12 cellular contexts compared by ENCODE assay signal in genomic region chr2:68646303-68646702, GRCh38. TPM values are rescaled to one million over a fixed set of nuclear protein-coding genes. Genes with fewer than 3 reads are reported as not detected.
DNase-seq lines count a peak whose midpoint lies in the region; ATAC-seq and TF ChIP-seq lines count a peak whose summit lies in the region.
"Had no signal": no experiment of that assay in that cellular context is flagged by ENCODE, and none has a peak within 500 bp of the region (broad histone marks: within the 10 kb centered on the region; RNA-seq: fewer than 3 reads in every experiment).

No MANE protein-coding gene starts in this region.

- dilution Hi-C loops in IMR-90 (cut with HindIII; ENCODE audit: low sequenced_read_pairs, unreplicated experiment), result no loop called here

- peaks cover 6% of the 10 kb centered on the region for H3K9me3 ChIP-seq in IMR-90 (ENCODE audit: control insufficient read depth, insufficient read depth, low read length)

- H3K4ac ChIP-seq in IMR-90 (ENCODE audit: low read depth, low read length), result no peak overlapping the region

- H2BK20ac ChIP-seq in IMR-90 (ENCODE audit: low read depth, low read length), result no peak overlapping the region

- POLR2A ChIA-PET in IMR-90 (lab: Charles Lee; ENCODE audit: unreplicated experiment), result no interaction called here

- no peak overlapping the region for H4K5ac ChIP-seq in IMR-90 (ENCODE audit: low read depth, low read length)

- no peak overlapping the region for H2BK5ac ChIP-seq in IMR-90 (ENCODE audit: low read depth, low read length, poor library complexity, severe bottlenecking)

- no peak for TF ChIP-seq RAD21 in IMR-90 (IDR thresholded peaks at IDR 0.05; ENCODE audit: low read length)

- intact Hi-C loops in IMR-90 (cut with micrococcal nuclease) (no loop called here), left ventricle myocardium superior (cut with micrococcal nuclease) (no loop called here)

- H3K36me3 ChIP-seq in IMR-90 (ENCODE audit: control insufficient read depth, insufficient read depth, low read length), result no peaks in the 10 kb centered on the region
- H3K36me3 ChIP-seq: stomach had no signal

- H4K8ac ChIP-seq in IMR-90 (ENCODE audit: low read depth in 2 of 2, low read length in 2 of 2), result no peak overlapping the region

- ATAC-seq in IMR-90 (ENCODE audit: low read depth) (no peak), left ventricle myocardium superior (no peak)

- DNase-seq in DMS114 treated with DMSO at 0.1 percent for 48 hours (lab: John Stamatoyannopoulos, UW; ENCODE audit: unreplicated experiment) (peak; percentile 8), IMR-90 (no peak), SK-MEL-5 (ENCODE audit: low read depth, low spot score) (peak; percentile 48), fibroblast of villous mesenchyme (ENCODE audit: low read depth) (no peak), AG08395 (ENCODE audit: low spot score) (no peak), left ventricle myocardium superior (no peak)
- DNase-seq in effector CD8-positive, alpha-beta T cell (lab: John Stamatoyannopoulos, UW), result no peak
- DNase-seq: activated CD4-positive, alpha-beta T cell treated with anti-CD3 and anti-CD28 coated beads, Interleukin-2, amount 10 ng/mL, durations not matched to agents 7 days and 5 days; stimulated activated CD4-positive, alpha-beta T cell treated with anti-CD3 and anti-CD28 coated beads, Interleukin-4, amount 100 ng/mL, for 4 hours; stomach had no signal

- H3K18ac ChIP-seq in IMR-90 (ENCODE audit: low read depth, low read length), result no peak overlapping the region

- in situ Hi-C loops in IMR-90 (cut with MboI; ENCODE audit: low sequenced_read_pairs), result no loop called here
- in situ Hi-C loops in SK-MEL-5 (cut with HindIII; ENCODE audit: low pct_unique_long_range_greater_than_20kb, low sequenced_read_pairs), result no loop called here

- H3K9me1 ChIP-seq in IMR-90 (ENCODE audit: insufficient read depth, low read length), result no peaks in the 10 kb centered on the region

- H4K91ac ChIP-seq in IMR-90 (ENCODE audit: insufficient read depth, low read depth, low read length), result no peak overlapping the region

- no peak overlapping the region for H2AK9ac ChIP-seq in IMR-90 (replicated peaks; ENCODE audit: low read depth, low read length, poor library complexity)

- H3K4me3 ChIP-seq in IMR-90 (ENCODE audit: insufficient read depth, low read depth, low read length) (no peak overlapping the region), fibroblast of villous mesenchyme (ENCODE audit: low read depth, low read length) (no peak overlapping the region)
- H3K4me3 ChIP-seq: stomach had no signal

- H2BK120ac ChIP-seq in IMR-90 (ENCODE audit: low read depth, low read length), result no peak overlapping the region

- no peak overlapping the region for H3K4me2 ChIP-seq in IMR-90 (ENCODE audit: low read depth, low read length)
- H3K4me2 ChIP-seq: KMS-11 had no signal

- H3K4me1 ChIP-seq in IMR-90 (ENCODE audit: control insufficient read depth, insufficient read depth, low read length), result peaks cover 4% of the 10 kb centered on the region

- H3K27me3 ChIP-seq in IMR-90 (ENCODE audit: control insufficient read depth, insufficient read depth, low read length), result peaks cover 85% of the 10 kb centered on the region

- TF ChIP-seq POLR2A in IMR-90 (IDR thresholded peaks at IDR 0.05; ENCODE audit: low read depth, low read length), result no peak

- no peak overlapping the region for H3K56ac ChIP-seq in IMR-90 (ENCODE audit: extremely low read depth, insufficient read depth, low read length)

- H2AK5ac ChIP-seq in IMR-90 (ENCODE audit: low read depth, low read length), result no peak overlapping the region

- H3K23ac ChIP-seq in IMR-90 (ENCODE audit: low read depth, low read length), result no peak overlapping the region

- no peak overlapping the region for H2BK15ac ChIP-seq in IMR-90 (ENCODE audit: low read depth, low read length)

- no peak overlapping the region for H2AFZ ChIP-seq in IMR-90 (replicated peaks; ENCODE audit: low read length, poor library complexity)

- WGBS in IMR-90 (ENCODE audit: extremely low coverage in 2 of 2, insufficient read length in 1 of 2), 2 experiments, result no CpG with 5 or more reads among the region's 3 CpGs

- no peak overlapping the region for H3K14ac ChIP-seq in IMR-90 (replicated peaks; ENCODE audit: low read depth, low read length)

- no peaks in the 10 kb centered on the region for H4K20me1 ChIP-seq in IMR-90 (ENCODE audit: insufficient read depth, low read length)

- no TSS peak for BruUV-seq in IMR-90 (replicated peaks; lab: Mats Ljungman, UMichigan)

- no peak overlapping the region for H3K9ac ChIP-seq in IMR-90 (ENCODE audit: low read depth, low read length)
- H3K9ac ChIP-seq: KMS-11 had no signal

- no peaks in the 10 kb centered on the region for H3K79me1 ChIP-seq in IMR-90 (ENCODE audit: low read depth in 1 of 2, low read length in 2 of 2)

- H3K27ac ChIP-seq in IMR-90 (ENCODE audit: insufficient read depth, low read length), result no peak overlapping the region
- H3K27ac ChIP-seq: KMS-11, stomach had no signal

- CTCF ChIA-PET in IMR-90 (lab: Yijun Ruan, JAX), result no interaction called here

- 0 out of 2 replicates have a peak, but pooled peaks have one; percentile 21 for TF ChIP-seq CTCF in IMR-90 (conservative IDR thresholded peaks at IDR 0.05; ENCODE audit: low read depth, low read length)
- TF ChIP-seq CTCF in fibroblast of villous mesenchyme (IDR thresholded peaks at IDR 0.05; ENCODE audit: insufficient read depth, low read depth, low read length), result peak; percentile 11

TF ChIP-seq in IMR-90, 13 proteins besides CTCF, POLR2A, EP300 and RAD21:
- TF ChIP-seq USF2 (IDR thresholded peaks at IDR 0.05; ENCODE audit: low read depth, low read length) (no peak), SMC3 (IDR thresholded peaks at IDR 0.05; ENCODE audit: low read depth, low read length) (no peak), FOS (IDR thresholded peaks at IDR 0.05; ENCODE audit: low read depth, low read length) (no peak), BHLHE40 (IDR thresholded peaks at IDR 0.05; ENCODE audit: low read depth, low read length) (no peak), CEBPB (IDR thresholded peaks at IDR 0.05; ENCODE audit: low read depth, low read length) (no peak), MAFK (IDR thresholded peaks at IDR 0.05; ENCODE audit: low read depth, low read length) (no peak), ELK1 (IDR thresholded peaks at IDR 0.05; ENCODE audit: borderline replicate concordance, low read depth, low read length) (no peak), MXI1 (IDR thresholded peaks at IDR 0.05; ENCODE audit: borderline replicate concordance, low read depth, low read length) (no peak), CHD1 (IDR thresholded peaks at IDR 0.05; ENCODE audit: low read depth, low read length) (no peak), RFX5 (IDR thresholded peaks at IDR 0.05; ENCODE audit: low read depth, low read length) (no peak), RCOR1 (IDR thresholded peaks at IDR 0.05; ENCODE audit: insufficient replicate concordance, low read length) (no peak), NFE2L2 (IDR thresholded peaks at IDR 0.05; ENCODE audit: low read depth, low read length) (no peak), MAZ (IDR thresholded peaks at IDR 0.05; ENCODE audit: borderline replicate concordance, low read depth, low read length) (no peak)

RNA-seq across cellular contexts. Expression of gene PROKR1, which starts 2.9 kb away (rescaled TPM):
- total RNA-seq in IMR-90 (2012; rRNA removed) (not detected in 2 replicates), fibroblast of villous mesenchyme (not detected in 2 replicates), left ventricle myocardium superior (not detected)
- polyA plus RNA-seq in IMR-90 (2012; rRNA removed), result not detected in 2 replicates
- polyA plus RNA-seq in IMR-90 (2012; cell fraction: cytosol; rRNA removed), result not detected in 2 replicates
- polyA plus RNA-seq in IMR-90 (2012; cell fraction: nucleus; rRNA removed; ENCODE audit: low replicate concordance), result not detected in 2 replicates
- total RNA-seq in SK-MEL-5 (2014; rRNA removed; shearing (Covaris generic)), result 6.3 and 6.9 TPM in 2 replicates
- 8.2 and 9.1 TPM in 2 replicates for polyA plus RNA-seq in SK-MEL-5 (2015; cell fraction: cytosol; rRNA removed)
- polyA plus RNA-seq in SK-MEL-5 (2015; cell fraction: nucleus; rRNA removed), result 3.1 and 6.4 TPM in 2 replicates
- total RNA-seq: activated CD4-positive, alpha-beta T cell treated with anti-CD3 and anti-CD28 coated beads, Interleukin-2, amount 10 ng/mL, durations not matched to agents 7 days and 5 days; activated T-helper 2 cell treated with anti-CD3 and anti-CD28 coated beads, Interferon-gamma antibody, Interleukin-2, Interleukin-4, amounts not matched to agents 10 μg/mL and 5 μg/mL and 100 μg/mL, durations not matched to agents 14 hours and 24 hours and 36 hours; stomach had no signal
- polyA plus RNA-seq: stomach had no signal

Comparison
In these comparisons a context has a peak if more than half of its experiments do, and no peak if none do; other contexts are left out.
1. DNase-seq: peak in DMS114 treated with DMSO at 0.1 percent for 48 hours (single experiment) and SK-MEL-5 (single experiment); none in IMR-90 (single experiment), fibroblast of villous mesenchyme (single experiment), AG08395 (single experiment), effector CD8-positive, alpha-beta T cell (single experiment) and left ventricle myocardium superior (single experiment).